Comparison of ENCODE assay signal across 14 cellular contexts in the genomic region with DNA sequence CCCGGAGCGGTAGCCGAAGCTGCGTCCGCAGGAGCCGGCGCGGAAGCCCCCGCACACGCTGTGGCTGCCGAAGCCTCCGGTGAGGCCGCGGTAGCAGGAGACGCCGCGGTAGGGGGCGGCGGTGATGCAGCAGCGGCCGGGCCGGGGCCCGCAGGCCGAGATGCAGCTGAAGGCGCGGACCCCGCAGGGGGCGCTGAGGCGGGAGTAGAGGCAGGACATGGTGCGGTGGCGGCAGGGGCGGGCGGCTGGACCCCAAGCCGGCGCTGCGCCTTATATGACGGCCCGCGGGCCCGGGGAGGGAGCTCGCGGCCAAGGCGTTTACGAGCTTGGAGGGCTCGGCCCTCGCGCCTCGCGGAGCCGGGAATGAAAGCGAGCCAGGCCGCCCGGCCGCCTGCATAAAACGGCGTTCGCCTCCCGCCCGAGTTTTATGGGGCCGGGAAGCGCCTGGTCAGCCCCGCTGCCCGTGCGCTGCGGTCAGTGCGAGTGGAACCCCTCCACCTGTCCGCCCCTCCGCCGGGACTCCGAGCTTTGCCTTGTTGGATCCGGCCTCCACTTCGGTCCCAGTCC. TPM values are rescaled to one million over a fixed set of nuclear protein-coding genes. Genes with fewer than 3 reads are reported as not detected.
DNase-seq lines count a peak whose midpoint lies in the region; ATAC-seq and TF ChIP-seq lines count a peak whose summit lies in the region.
"Had no signal": no experiment of that assay in that cellular context is flagged by ENCODE, and none has a peak within 500 bp of the region (broad histone marks: within the 10 kb centered on the region; RNA-seq: fewer than 3 reads in every experiment).

No MANE protein-coding gene starts in this region.

- peak overlapping the region; percentile 37 for H3K4me2 ChIP-seq in trophoblast cell (ENCODE audit: low read length)

- no peak overlapping the region for H3K4ac ChIP-seq in trophoblast cell (ENCODE audit: low read depth, low read length)

- no peak overlapping the region for H2AFZ ChIP-seq in trophoblast cell (ENCODE audit: insufficient read depth, low read length, poor library complexity)

- H4K91ac ChIP-seq in trophoblast cell (ENCODE audit: low read depth, low read length), result no peak overlapping the region

- H2AK5ac ChIP-seq in trophoblast cell (ENCODE audit: low read length), result no peak overlapping the region

- no peak overlapping the region for H3K9ac ChIP-seq in adipocyte (ENCODE audit: low read length)
- H3K9ac ChIP-seq in trophoblast cell (ENCODE audit: low read length), result no peak overlapping the region

- DNase-seq in BJ (ENCODE audit: low read depth) (no peak), adipocyte (ENCODE audit: low read depth) (peak; percentile 30), iPS DF 6.9 (ENCODE audit: low read depth, low spot score) (no peak), trophoblast cell (peak in 1 of 2 donors; percentile 50), kidney glomerular epithelial cell (lab: John Stamatoyannopoulos, UW) (no peak), dedifferentiated amniotic fluid mesenchymal stem cell (ENCODE audit: extremely low spot score) (no peak)
- DNase-seq: activated CD4-positive, alpha-beta memory T cell treated with anti-CD3 and anti-CD28 coated beads for 36 hours; CD4-positive, alpha-beta T cell; midbrain; NCI-H1092 treated with DMSO at 0.1 percent for 48 hours; NCI-H774 had no signal

- H4K12ac ChIP-seq in trophoblast cell (ENCODE audit: low read depth, low read length), result no peak overlapping the region

- H4K8ac ChIP-seq in trophoblast cell (ENCODE audit: low read depth, low read length), result no peak overlapping the region

- POLR2A ChIA-PET in BJ (lab: Charles Lee), result interaction anchor here (0.6 kb wide), 2 partner anchors 22 to 72 kb away, joined by 3 to 4 read pairs; no protein-coding TSS in a partner anchor

- H3K9me3 ChIP-seq in adipocyte (ENCODE audit: control insufficient read depth, low read length) (no peaks in the 10 kb centered on the region), iPS DF 6.9 (ENCODE audit: control insufficient read depth, insufficient read depth, low read length) (peaks cover 1% of the 10 kb centered on the region; the same call in 1 of the 2 replicates), trophoblast cell (ENCODE audit: insufficient read depth, low read depth, low read length) (peaks cover 22% of the 10 kb centered on the region)

- no CpG with 5 or more reads among the region's 72 CpGs for WGBS in iPS DF 6.9 (ENCODE audit: insufficient coverage, insufficient read length)
- WGBS in trophoblast cell (ENCODE audit: extremely low coverage, insufficient coverage, insufficient read length), result no CpG with 5 or more reads among the region's 72 CpGs

- H2BK12ac ChIP-seq in trophoblast cell (ENCODE audit: low read length), result no peak overlapping the region

- 0 out of 2 replicates have a peak, but pooled peaks have one; percentile 2 for TF ChIP-seq CTCF in BJ (IDR thresholded peaks at IDR 0.05; ENCODE audit: insufficient read depth, low read depth, low read length)

- H2BK5ac ChIP-seq in trophoblast cell (ENCODE audit: low read depth, low read length, poor library complexity), result no peak overlapping the region

- H3K4me3 ChIP-seq in BJ (ENCODE audit: low read depth, low read length) (no peak overlapping the region), adipocyte (ENCODE audit: low read length) (no peak overlapping the region), iPS DF 6.9 (ENCODE audit: low read length) (peak overlapping the region; percentile 8; the same call in 1 of the 2 replicates), trophoblast cell (ENCODE audit: low read depth, low read length) (no peak overlapping the region)
- H3K4me3 ChIP-seq: skin epidermis had no signal

- H3K27me3 ChIP-seq in BJ (ENCODE audit: control insufficient read depth, insufficient read depth, low read length), result peaks cover 4% of the 10 kb centered on the region
- peaks cover 66% of the 10 kb centered on the region for H3K27me3 ChIP-seq in adipocyte (replicated peaks; ENCODE audit: control insufficient read depth, insufficient read depth, low read length)
- H3K27me3 ChIP-seq in iPS DF 6.9 (ENCODE audit: control insufficient read depth, insufficient read depth, low read length), result peaks cover 18% of the 10 kb centered on the region; the same call in 1 of the 2 replicates
- peaks cover 16% of the 10 kb centered on the region for H3K27me3 ChIP-seq in trophoblast cell (ENCODE audit: insufficient read depth, low read length)

- no peaks in the 10 kb centered on the region for H3K79me2 ChIP-seq in trophoblast cell (ENCODE audit: control insufficient read depth, insufficient read depth, low read length, poor library complexity)

- CTCF ChIA-PET in BJ (lab: Yijun Ruan, JAX), result interaction anchor here (0.8 to 2.8 kb wide), 7 partner anchors 12 to 69 kb away, joined by 3 to 11 read pairs (median 4); no protein-coding TSS in a partner anchor

- H3K36me3 ChIP-seq in BJ (ENCODE audit: control insufficient read depth, insufficient read depth, low read length) (no peaks in the 10 kb centered on the region), adipocyte (ENCODE audit: control insufficient read depth, insufficient read depth, low read length, severe bottlenecking) (no peaks in the 10 kb centered on the region), iPS DF 6.9 (ENCODE audit: control insufficient read depth, insufficient read depth, low read length) (no peaks in the 10 kb centered on the region), trophoblast cell (ENCODE audit: control insufficient read depth in 1 of 2, insufficient read depth in 2 of 2, low read length in 2 of 2) (no peaks in the 10 kb centered on the region)

- H3K18ac ChIP-seq in trophoblast cell (ENCODE audit: low read length), result no peak overlapping the region

- ATAC-seq in HG02840 (IDR thresholded peaks at IDR 0.05; ENCODE audit: low FRiP score, unreplicated experiment), result no peak
- no peak for ATAC-seq in GM19463 (IDR thresholded peaks at IDR 0.05; ENCODE audit: unreplicated experiment)

- H3K79me1 ChIP-seq in trophoblast cell (ENCODE audit: low read length), result no peaks in the 10 kb centered on the region

- H3K27ac ChIP-seq in iPS DF 6.9 (ENCODE audit: low read length) (no peak overlapping the region), trophoblast cell (ENCODE audit: low read depth, low read length) (no peak overlapping the region)
- H3K27ac ChIP-seq: skin epidermis had no signal

- no peak overlapping the region for H3K14ac ChIP-seq in trophoblast cell (ENCODE audit: low read length)

- H2BK120ac ChIP-seq in trophoblast cell (ENCODE audit: insufficient read depth, low read length, poor library complexity), result no peak overlapping the region

- no peak overlapping the region for H3K23ac ChIP-seq in trophoblast cell (ENCODE audit: low read length)

- H3K4me1 ChIP-seq in adipocyte (ENCODE audit: control insufficient read depth, insufficient read depth, low read length) (no peaks in the 10 kb centered on the region), iPS DF 6.9 (ENCODE audit: control insufficient read depth, insufficient read depth, low read length) (no peaks in the 10 kb centered on the region), trophoblast cell (ENCODE audit: control insufficient read depth in 1 of 2, insufficient read depth in 2 of 2, low read length in 2 of 2) (no peaks in the 10 kb centered on the region)

RNA-seq across cellular contexts. Expression of gene KRT86, which starts 16.0 kb away (rescaled TPM):
- 1.5 and 2.5 TPM in 2 replicates for polyA plus RNA-seq in BJ (2011; rRNA removed)
- 0.41 and 1.1 TPM in 2 replicates for polyA minus RNA-seq in BJ (2011; rRNA and poly(A)+ RNA removed)
- 0.10 and 0.14 TPM in 2 replicates for polyA plus RNA-seq in trophoblast cell (2013)

RNA-seq across cellular contexts. Expression of gene KRT7, which starts 25.4 kb away (rescaled TPM):
- polyA plus RNA-seq in BJ (2011; rRNA removed), result 238 and 659 TPM in 2 replicates
- 253 and 288 TPM in 2 replicates for polyA minus RNA-seq in BJ (2011; rRNA and poly(A)+ RNA removed)
- 666 and 746 TPM in 2 replicates for polyA plus RNA-seq in trophoblast cell (2013)

RNA-seq across cellular contexts. Expression of gene KRT81, which starts 32.9 kb away (rescaled TPM):
- 15.7 and 24.7 TPM in 2 replicates for polyA plus RNA-seq in BJ (2011; rRNA removed)
- polyA minus RNA-seq in BJ (2011; rRNA and poly(A)+ RNA removed), result 6.8 TPM in 2 replicates
- polyA plus RNA-seq in trophoblast cell (2013), result 0.10 and 0.15 TPM in 2 replicates
